ENCODE assay signal across 8 cellular contexts in genomic region chr11:135075740-135076139, GRCh38.
A peak's percentile ranks its signal among the peaks of the same experiment; 100 is the strongest.
DNase-seq lines count a peak whose midpoint lies in the region; ATAC-seq, FAIRE-seq and TF ChIP-seq lines count a peak whose summit lies in the region.

No MANE protein-coding gene starts in this region.

- no peak overlapping the region for H3K27ac ChIP-seq in RWPE1
- H3K27ac ChIP-seq in GM12878 (ENCODE audit: control insufficient read depth, insufficient read depth) = no peak overlapping the region
- H3K27ac ChIP-seq in stomach = no peak overlapping the region

- no peaks in the 10 kb centered on the region for H4K20me1 ChIP-seq in GM12878 (ENCODE audit: control insufficient read depth, insufficient read depth)

- WGBS in GM12878 (ENCODE audit: insufficient coverage, insufficient replicate concordance, low lambda C conversion rate, missing lambda C conversion rate) = 55% methylated on average over 20 of the region's 20 CpGs
- WGBS in lower leg skin, 2 donors = 54 to 67% methylated on average over 13 to 18 of the region's 20 CpGs
- 55 to 79% (median 64%) methylated on average over 10 to 20 of the region's 20 CpGs for WGBS in stomach, 5 donors

- H3K36me3 ChIP-seq in GM06990 (ENCODE audit: control insufficient read depth, insufficient read depth, low read length) = no peaks in the 10 kb centered on the region
- no peaks in the 10 kb centered on the region for H3K36me3 ChIP-seq in GM12878 (ENCODE audit: control insufficient read depth in 2 of 2, insufficient read depth in 2 of 2, low read length in 1 of 2)
- H3K36me3 ChIP-seq in stomach = no peaks in the 10 kb centered on the region

- no peak for TF ChIP-seq RAD21 in GM12878 (IDR thresholded peaks at IDR 0.05; ENCODE audit: insufficient read depth, low read depth, low read length)

- H3K27me3 ChIP-seq in GM06990 (replicated peaks; ENCODE audit: control insufficient read depth, insufficient read depth, low read length) (no peaks in the 10 kb centered on the region), GM12878 (replicated peaks in 1 of 2; ENCODE audit: control insufficient read depth in 2 of 2, insufficient read depth in 2 of 2, low read length in 1 of 2) (no peaks in the 10 kb centered on the region), stomach (peaks cover 0 to 13% (median 0%) of the 10 kb centered on the region in 3 donors)

- TF ChIP-seq CTCF in GM06990 (IDR thresholded peaks at IDR 0.05; ENCODE audit: insufficient read depth, low read length, poor library complexity, severe bottlenecking) (peak; percentile 54), RWPE1 (conservative IDR thresholded peaks at IDR 0.05; ENCODE audit: low read depth) (peak; percentile 35), GM12878 (IDR thresholded peaks at IDR 0.05 in 2 of 3, conservative IDR thresholded peaks at IDR 0.05 in 1 of 3; ENCODE audit: control insufficient read depth in 2 of 3, extremely low read depth in 1 of 3, insufficient read depth in 1 of 3, low read depth in 3 of 3, low read length in 3 of 3) (peak; percentile 15 to 46 (median 44)), lower leg skin (IDR thresholded peaks at IDR 0.05) (no peak), stomach (IDR thresholded peaks at IDR 0.05) (peak in 4 of 7 experiments; percentile 12 to 32 (median 30))

- no peak overlapping the region for H2AFZ ChIP-seq in GM12878 (ENCODE audit: control insufficient read depth, low read depth, low read length)

- CTCF ChIA-PET in RWPE1 (lab: Yijun Ruan, JAX) = interaction anchor here (0.6 to 1.5 kb wide), 4 partner anchors 208 to 1390 kb away, joined by 3 to 12 read pairs (median 3); no protein-coding TSS in a partner anchor
- CTCF ChIA-PET in GM12878 (lab: Yijun Ruan, JAX) = interaction anchor here (1.0 kb wide), 1 partner anchor 16 kb away, joined by 3 read pairs; no protein-coding TSS in a partner anchor

- ATAC-seq in GM12878 = peak; percentile 55

- SMC1A ChIA-PET in GM12878 (lab: Charles Lee; ENCODE audit: uncharacterized antibody, unreplicated experiment) = no interaction called here

- in situ Hi-C loops in GM12878 (cut with MboI) = no loop called here

- no TSS peak for BruUV-seq in GM12878 (replicated peaks; lab: Mats Ljungman, UMichigan)

- no peak overlapping the region for H3K4me2 ChIP-seq in GM12878 (ENCODE audit: control insufficient read depth, insufficient read depth)

- H3K4me3 ChIP-seq in GM06990 (replicated peaks; ENCODE audit: low read depth, low read length) (no peak overlapping the region), GM12878 (no peak overlapping the region), lower leg skin (ENCODE audit: low read depth, poor library complexity, severe bottlenecking) (no peak overlapping the region), stomach (no peak overlapping the region)

- TF ChIP-seq EP300 in GM12878 (IDR thresholded peaks at IDR 0.05; ENCODE audit: borderline replicate concordance in 1 of 2, control insufficient read depth in 1 of 2, low read depth in 2 of 2, low read length in 2 of 2) (no peak), stomach (IDR thresholded peaks at IDR 0.05) (no peak)

- H3K4me1 ChIP-seq in GM12878 (ENCODE audit: control insufficient read depth, insufficient read depth, low read length) (no peaks in the 10 kb centered on the region), stomach (no peaks in the 10 kb centered on the region)

- TF ChIP-seq POLR2A in GM12878 (IDR thresholded peaks at IDR 0.05; ENCODE audit: low read depth, low read length) (no peak), lower leg skin (IDR thresholded peaks at IDR 0.05) (no peak), stomach (IDR thresholded peaks at IDR 0.05) (no peak)

- no peaks in the 10 kb centered on the region; the same call in 2 of the 3 replicates for H3K9me3 ChIP-seq in GM12878 (replicated peaks; ENCODE audit: control insufficient read depth, insufficient read depth, low read length)
- peaks cover 0 to 4% (median 0%) of the 10 kb centered on the region in 4 donors for H3K9me3 ChIP-seq in stomach

- DNase-seq in GM06990 (ENCODE audit: extremely low read depth, insufficient read length) (peak; percentile 60), RWPE1 (ENCODE audit: low spot score) (no peak), GM12878 (ENCODE audit: low read depth, low spot score) (no peak), lower leg skin (ENCODE audit: low spot score in 2 of 2) (peak; percentile 47 to 93), stomach (peak; percentile 60), NCI-H2227 treated with DMSO at 0.1 percent for 48 hours (lab: John Stamatoyannopoulos, UW) (no peak), HuH-7.5 (ENCODE audit: low spot score) (no peak), NCI-H1092 (lab: John Stamatoyannopoulos, UW) (no peak)

- RAD21 ChIA-PET in GM12878 (lab: Charles Lee; ENCODE audit: unreplicated experiment) = no interaction called here

- FAIRE-seq in GM12878 (lab: Jason Lieb, UNC) = no peak

- no peak overlapping the region for H3K9ac ChIP-seq in GM12878 (ENCODE audit: control insufficient read depth, insufficient read depth, low read length)

- intact Hi-C loops in GM12878 (cut with micrococcal nuclease; ENCODE audit: unreplicated experiment) = no loop called here
- intact Hi-C loops in lower leg skin (cut with DNase I; ENCODE audit: low total_unique reads) = no loop called here
- intact Hi-C loops in stomach (cut with DNase I; ENCODE audit: low total_unique reads) = no loop called here

- H3K79me2 ChIP-seq in GM12878 (ENCODE audit: control insufficient read depth, insufficient read depth, low read length) = no peaks in the 10 kb centered on the region

- POLR2A ChIA-PET in RWPE1 (lab: Yijun Ruan, JAX; ENCODE audit: low non-redundant PET) (no interaction called here), GM12878 (lab: Charles Lee) (no interaction called here)

TF ChIP-seq in GM12878, 131 proteins besides CTCF, POLR2A, EP300 and RAD21:
- TF ChIP-seq ELK1 (IDR thresholded peaks at IDR 0.05; ENCODE audit: low read depth, low read length) (no peak), RAD51 (IDR thresholded peaks at IDR 0.05) (no peak)

Comparison
In these comparisons a context has a peak if more than half of its experiments do, and no peak if none do; other contexts are left out.
1. DNase-seq: peak in GM06990 (single experiment), lower leg skin (2 of 2) and stomach (single experiment); none in RWPE1 (single experiment), GM12878 (single experiment), NCI-H2227 treated with DMSO at 0.1 percent for 48 hours (single experiment), HuH-7.5 (single experiment) and NCI-H1092 (single experiment).
2. CTCF ChIP-seq: peak in GM06990 (single experiment), RWPE1 (single experiment), GM12878 (3 of 3) and stomach (4 of 7); none in lower leg skin (0 of 3).